14 cellular contexts compared by ENCODE assay signal in the genomic region with DNA sequence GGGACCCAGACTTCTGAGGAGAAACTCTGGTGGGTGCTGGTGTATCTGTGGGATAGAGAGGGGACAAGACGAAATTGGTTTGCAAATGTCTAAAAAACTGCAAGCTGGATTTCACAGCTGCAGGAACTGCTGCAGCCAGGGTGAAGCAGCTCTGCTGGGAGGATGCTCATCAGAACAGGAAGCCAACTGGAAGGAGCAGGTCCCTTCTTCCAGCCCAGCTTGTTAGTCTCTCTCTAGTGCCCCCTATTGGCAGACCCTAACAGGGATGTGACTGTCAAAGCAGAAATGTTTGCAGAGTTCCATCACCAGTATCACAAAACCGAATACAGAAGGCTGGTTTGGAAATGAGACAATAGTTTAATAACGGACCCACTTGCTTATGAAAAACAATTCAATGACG. TPM values are rescaled to one million over a fixed set of nuclear protein-coding genes. Genes with fewer than 3 reads are reported as not detected.
DNase-seq lines count a peak whose midpoint lies in the region; TF ChIP-seq lines count a peak whose summit lies in the region.
"Had no signal": no experiment of that assay in that cellular context is flagged by ENCODE, and none has a peak within 500 bp of the region (broad histone marks: within the 10 kb centered on the region; RNA-seq: fewer than 3 reads in every experiment).

No MANE protein-coding gene starts in this region.

- H3K27me3 ChIP-seq in MG63, result peaks cover 53% of the 10 kb centered on the region

- peaks cover 15% of the 10 kb centered on the region for H3K9me3 Mint-ChIP-seq in chondrocyte (ENCODE audit: low read depth)
- H3K9me3 Mint-ChIP-seq: dendritic cell treated with granulocyte-macrophage colony-stimulating factor and Interleukin-4, amounts not matched to agents 40 ng/mL and 50 ng/mL, for 4 days had no signal

- H3K9me3 ChIP-seq in MG63, result peaks cover 7% of the 10 kb centered on the region

- H3K27me3 Mint-ChIP-seq in chondrocyte (ENCODE audit: low read depth), result peaks cover 65% of the 10 kb centered on the region

- peak; percentile 6 for DNase-seq in stimulated activated CD4-positive, alpha-beta T cell treated with anti-CD3 and anti-CD28 coated beads, Interleukin-15, amount 100 ng/mL, for 24 hours
- no peak for DNase-seq in stimulated activated CD4-positive, alpha-beta T cell treated with anti-CD3 and anti-CD28 coated beads, Interleukin-4, amount 100 ng/mL, for 4 hours
- DNase-seq in NCI-H774 (lab: John Stamatoyannopoulos, UW) (peak; percentile 6), chondrocyte (ENCODE audit: low spot score) (no peak), GF-D8 (lab: John Stamatoyannopoulos, UW) (no peak), MG63 (no peak), midbrain (lab: John Stamatoyannopoulos, UW) (no peak), LoVo (ENCODE audit: low spot score) (no peak)
- DNase-seq: activated B cell treated with CpG ODN at 0.5 μM for 24 hours; CD4-positive, alpha-beta memory T cell; mammary epithelial cell; NCI-H1436 treated with DMSO at 0.1 percent for 48 hours had no signal

- no peak overlapping the region for H3K4me3 ChIP-seq in MG63

- no peaks in the 10 kb centered on the region for H3K36me3 ChIP-seq in MG63

- no peaks in the 10 kb centered on the region for H3K36me3 Mint-ChIP-seq in chondrocyte (ENCODE audit: low read depth)
- H3K36me3 Mint-ChIP-seq: CD4-positive, alpha-beta memory T cell had no signal

- H3K27ac Mint-ChIP-seq in chondrocyte (ENCODE audit: unreplicated experiment), result no peak overlapping the region
- H3K27ac Mint-ChIP-seq: activated B cell treated with CpG ODN at 0.5 μM for 24 hours; CD4-positive, alpha-beta memory T cell; dendritic cell treated with granulocyte-macrophage colony-stimulating factor and Interleukin-4, amounts not matched to agents 40 ng/mL and 50 ng/mL, for 4 days had no signal

- H3K4me3 Mint-ChIP-seq in chondrocyte (ENCODE audit: unreplicated experiment), result no peak overlapping the region
- H3K4me3 Mint-ChIP-seq: activated B cell treated with CpG ODN at 0.5 μM for 24 hours; CD4-positive, alpha-beta memory T cell; dendritic cell treated with granulocyte-macrophage colony-stimulating factor and Interleukin-4, amounts not matched to agents 40 ng/mL and 50 ng/mL, for 4 days had no signal

- peak; percentile 37 for TF ChIP-seq CTCF in chondrocyte (IDR thresholded peaks at IDR 0.05)

- no peaks in the 10 kb centered on the region for H3K4me1 Mint-ChIP-seq in chondrocyte (ENCODE audit: low read depth)
- H3K4me1 Mint-ChIP-seq: activated B cell treated with CpG ODN at 0.5 μM for 24 hours; CD4-positive, alpha-beta memory T cell had no signal

RNA-seq across cellular contexts. Expression of gene SLC22A11, which starts 39.5 kb away (rescaled TPM):
- 0.15 TPM in 1 of 3 replicates, not detected in the others for total RNA-seq in chondrocyte
- not detected in 2 replicates for total RNA-seq in MG63 (2014; rRNA removed; shearing (Covaris generic); ENCODE audit: low replicate concordance)
- total RNA-seq: activated B cell treated with CpG ODN at 0.5 μM for 24 hours; CD4-positive, alpha-beta memory T cell; mammary epithelial cell; temporal lobe had no signal

Comparison
In these comparisons a context has a peak if more than half of its experiments do, and no peak if none do; other contexts are left out.
1. DNase-seq: peak in stimulated activated CD4-positive, alpha-beta T cell treated with anti-CD3 and anti-CD28 coated beads, Interleukin-15, amount 100 ng/mL, for 24 hours (single experiment) and NCI-H774 (single experiment); none in stimulated activated CD4-positive, alpha-beta T cell treated with anti-CD3 and anti-CD28 coated beads, Interleukin-4, amount 100 ng/mL, for 4 hours (0 of 2), chondrocyte (single experiment), GF-D8 (single experiment), MG63 (single experiment), midbrain (single experiment) and LoVo (single experiment).